12 cellular contexts compared by ENCODE assay signal in genomic region chr11:20489948-20490347, GRCh38.
A peak's percentile ranks its signal among the peaks of the same experiment; 100 is the strongest.
DNase-seq lines count a peak whose midpoint lies in the region; ATAC-seq lines count a peak whose summit lies in the region.
"Had no signal": no experiment of that assay in that cellular context is flagged by ENCODE, and none has a peak within 500 bp of the region (broad histone marks: within the 10 kb centered on the region; RNA-seq: fewer than 3 reads in every experiment).

No MANE protein-coding gene starts in this region.

- peaks cover 2 to 8% of the 10 kb centered on the region in 2 donors for H3K4me1 Mint-ChIP-seq in effector memory CD8-positive, alpha-beta T cell (ENCODE audit: low read depth in 2 of 2)

- no peak overlapping the region for H3K4me3 Mint-ChIP-seq in effector memory CD8-positive, alpha-beta T cell
- H3K4me3 Mint-ChIP-seq: CD4-positive, alpha-beta T cell had no signal

- H3K36me3 Mint-ChIP-seq in effector memory CD8-positive, alpha-beta T cell (ENCODE audit: insufficient read depth): peaks cover 12% of the 10 kb centered on the region

- H3K27me3 Mint-ChIP-seq in effector memory CD8-positive, alpha-beta T cell: no peaks in the 10 kb centered on the region
- H3K27me3 Mint-ChIP-seq: CD4-positive, alpha-beta T cell had no signal

- H3K27ac Mint-ChIP-seq in effector memory CD8-positive, alpha-beta T cell: no peak overlapping the region
- H3K27ac Mint-ChIP-seq: CD4-positive, alpha-beta T cell had no signal

- peak; percentile 94 for ATAC-seq in GM18508 (IDR thresholded peaks at IDR 0.05; ENCODE audit: insufficient read depth, unreplicated experiment)
- ATAC-seq in GM19397 (IDR thresholded peaks at IDR 0.05; ENCODE audit: unreplicated experiment): peak; percentile 75
- peak; percentile 87 for ATAC-seq in HG02852 (IDR thresholded peaks at IDR 0.05; ENCODE audit: unreplicated experiment)
- ATAC-seq in HG03571 (IDR thresholded peaks at IDR 0.05; ENCODE audit: unreplicated experiment): peak; percentile 75
- no peak for ATAC-seq in effector memory CD8-positive, alpha-beta T cell (replicated peaks)
- ATAC-seq: heart left ventricle had no signal

- no peaks in the 10 kb centered on the region for H3K9me3 Mint-ChIP-seq in effector memory CD8-positive, alpha-beta T cell
- H3K9me3 Mint-ChIP-seq: CD4-positive, alpha-beta T cell had no signal

- no peak for DNase-seq in effector memory CD8-positive, alpha-beta T cell
- DNase-seq in DMS153 treated with DMSO at 0.1 percent for 48 hours (lab: John Stamatoyannopoulos, UW; ENCODE audit: unreplicated experiment) (no peak), ureter (ENCODE audit: low spot score) (no peak), SK-N-DZ (ENCODE audit: low spot score) (no peak)
- DNase-seq: CD4-positive, alpha-beta T cell; heart left ventricle; PC-9; T1000 had no signal
